Comparison of ENCODE assay signal across 24 cellular contexts in the genomic region with DNA sequence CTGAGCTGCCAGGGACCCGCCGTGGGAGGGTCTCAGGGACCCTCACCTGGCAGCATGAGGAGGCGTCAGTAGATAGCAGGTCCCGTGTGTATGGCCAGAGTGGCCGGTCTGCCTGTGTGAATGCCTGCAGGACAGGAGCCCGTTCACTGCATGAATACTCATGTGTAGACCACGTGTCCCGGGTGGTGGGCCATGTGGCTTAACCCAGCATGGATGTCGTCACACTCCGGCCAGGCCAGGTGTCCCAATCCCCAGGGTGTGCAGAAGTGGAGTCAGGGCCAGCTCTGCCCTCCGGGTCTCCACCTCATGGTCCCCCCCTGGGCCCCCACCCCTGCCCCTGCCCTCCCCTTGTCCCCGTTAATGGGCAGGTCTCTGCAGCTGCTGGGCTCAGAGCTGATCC. TPM values are rescaled to one million over a fixed set of nuclear protein-coding genes. Genes with fewer than 3 reads are reported as not detected.
DNase-seq lines count a peak whose midpoint lies in the region; FAIRE-seq and TF ChIP-seq lines count a peak whose summit lies in the region.
"Had no signal": no experiment of that assay in that cellular context is flagged by ENCODE, and none has a peak within 500 bp of the region (broad histone marks: within the 10 kb centered on the region; RNA-seq: fewer than 3 reads in every experiment).

No MANE protein-coding gene starts in this region.

- peak overlapping the region; percentile 94 for H3K4me2 ChIP-seq in BLaER1
- no peak overlapping the region for H3K4me2 ChIP-seq in H1 (ENCODE audit: insufficient read depth in 1 of 2, low read depth in 2 of 2, low read length in 2 of 2)
- H3K4me2 ChIP-seq: A549, GM23338 had no signal

- DNase-seq in GF-D8 (lab: John Stamatoyannopoulos, UW) (peak; percentile 33), SJCRH30 (peak; percentile 80), H1 (ENCODE audit: low read depth in 1 of 2, low spot score in 2 of 2) (no peak), NCI-H510A treated with DMSO at 0.1 percent for 48 hours (lab: John Stamatoyannopoulos, UW) (no peak), A172 (ENCODE audit: low spot score) (no peak), type B pancreatic cell (ENCODE audit: extremely low spot score, unreplicated experiment) (no peak)
- no peak for DNase-seq in activated T-helper 2 cell treated with anti-CD3 and anti-CD28 coated beads, Interferon-gamma antibody, Interleukin-2, Interleukin-4, amounts not matched to agents 10 μg/mL and 5 μg/mL and 100 μg/mL, durations not matched to agents 14 hours and 24 hours and 36 hours (ENCODE audit: low spot score)
- DNase-seq: AML-193; C1 segment of cervical spinal cord; CD4-positive, CD25-positive, alpha-beta regulatory T cell; CD8-positive, alpha-beta memory T cell; COR-L47; DMS 273 treated with DMSO at 0.1 percent for 48 hours; DMS53; DND-41; EL; H7; Karpas-422; KBM-7 had no signal

- H2BK12ac ChIP-seq in H1 (ENCODE audit: low read depth, low read length) = no peak overlapping the region

- no peak overlapping the region for H3K56ac ChIP-seq in H1 (replicated peaks; ENCODE audit: insufficient read length, low read depth, low read length)

- TF ChIP-seq RAD21 in H1 (IDR thresholded peaks at IDR 0.05 in 1 of 2, conservative IDR thresholded peaks at IDR 0.05 in 1 of 2; ENCODE audit: low read depth in 2 of 2, low read length in 2 of 2) = no peak

- no peak overlapping the region for H2BK15ac ChIP-seq in H1 (ENCODE audit: low read length)

- no peak overlapping the region for H2BK20ac ChIP-seq in H1 (ENCODE audit: low read length)

- H3K23ac ChIP-seq in H1 (ENCODE audit: insufficient read length) = no peak overlapping the region

- no peak overlapping the region for H3K14ac ChIP-seq in H1 (ENCODE audit: insufficient read length)

- no peak overlapping the region for H3K27ac Mint-ChIP-seq in activated T-helper 2 cell treated with anti-CD3 and anti-CD28 coated beads, Interferon-gamma antibody, Interleukin-2, Interleukin-4, amounts not matched to agents 10 μg/mL and 5 μg/mL and 100 μg/mL, durations not matched to agents 14 hours and 24 hours and 36 hours
- no peak overlapping the region for H3K27ac Mint-ChIP-seq in type B pancreatic cell
- H3K27ac Mint-ChIP-seq: CD4-positive, CD25-positive, alpha-beta regulatory T cell; CD8-positive, alpha-beta memory T cell; GM23338 had no signal

- H3K4me3 Mint-ChIP-seq in activated T-helper 2 cell treated with anti-CD3 and anti-CD28 coated beads, Interferon-gamma antibody, Interleukin-2, Interleukin-4, amounts not matched to agents 10 μg/mL and 5 μg/mL and 100 μg/mL, durations not matched to agents 14 hours and 24 hours and 36 hours (ENCODE audit: low read depth) = no peak overlapping the region
- no peak overlapping the region for H3K4me3 Mint-ChIP-seq in type B pancreatic cell
- H3K4me3 Mint-ChIP-seq: CD4-positive, CD25-positive, alpha-beta regulatory T cell; CD8-positive, alpha-beta memory T cell; GM23338 had no signal

- H3K9me3 Mint-ChIP-seq in activated T-helper 2 cell treated with anti-CD3 and anti-CD28 coated beads, Interferon-gamma antibody, Interleukin-2, Interleukin-4, amounts not matched to agents 10 μg/mL and 5 μg/mL and 100 μg/mL, durations not matched to agents 14 hours and 24 hours and 36 hours = no peaks in the 10 kb centered on the region
- H3K9me3 Mint-ChIP-seq in type B pancreatic cell = no peaks in the 10 kb centered on the region
- H3K9me3 Mint-ChIP-seq: CD4-positive, CD25-positive, alpha-beta regulatory T cell; CD8-positive, alpha-beta memory T cell; GM23338 had no signal

- TF ChIP-seq POLR2A in H1 (IDR thresholded peaks at IDR 0.05; ENCODE audit: control extremely low read depth in 1 of 2, low read depth in 2 of 2, low read length in 2 of 2) = no peak

- POLR2A ChIA-PET in H1 (lab: Charles Lee; ENCODE audit: partially characterized antibody) = interaction anchor here (1.0 kb wide), 1 partner anchor 18 kb away, joined by 3 read pairs; no protein-coding TSS in a partner anchor

- H4K91ac ChIP-seq in H1 (replicated peaks; ENCODE audit: insufficient read length, low read length) = no peak overlapping the region

- H3K4ac ChIP-seq in H1 (replicated peaks; ENCODE audit: insufficient read length, low read depth, low read length) = no peak overlapping the region

- TF ChIP-seq EP300 in H1 (IDR thresholded peaks at IDR 0.05; ENCODE audit: borderline replicate concordance in 1 of 2, low read depth in 2 of 2, low read length in 2 of 2) = no peak

- peaks cover 59% of the 10 kb centered on the region for H3K36me3 ChIP-seq in BLaER1
- H3K36me3 ChIP-seq in SJCRH30 = no peaks in the 10 kb centered on the region
- no peaks in the 10 kb centered on the region for H3K36me3 ChIP-seq in H1 (ENCODE audit: control insufficient read depth in 2 of 4, insufficient read depth in 4 of 4, low read length in 3 of 4)

- H2BK120ac ChIP-seq in H1 (replicated peaks; ENCODE audit: low read depth, low read length) = no peak overlapping the region

- H3K9me3 ChIP-seq in BLaER1 = no peaks in the 10 kb centered on the region
- H3K9me3 ChIP-seq in SJCRH30 (replicated peaks) = no peaks in the 10 kb centered on the region
- H3K9me3 ChIP-seq in H1 (ENCODE audit: insufficient read depth in 2 of 2, low read depth in 1 of 2, low read length in 1 of 2) = no peaks in the 10 kb centered on the region
- H3K9me3 ChIP-seq: A549 had no signal

- H4K20me1 ChIP-seq in BLaER1 = peaks cover 12% of the 10 kb centered on the region; the same call in 1 of the 2 replicates
- no peaks in the 10 kb centered on the region for H4K20me1 ChIP-seq in H1 (replicated peaks in 1 of 2; ENCODE audit: control insufficient read depth in 1 of 2, insufficient read depth in 2 of 2, low read length in 2 of 2)

- no peaks in the 10 kb centered on the region for H3K79me1 ChIP-seq in H1 (ENCODE audit: low read depth, low read length)

- H3K4me3 ChIP-seq in BLaER1 (peak overlapping the region; percentile 49; the same call in 1 of the 2 replicates), SJCRH30 (no peak overlapping the region), H1 (ENCODE audit: extremely low read depth in 1 of 4, insufficient read depth in 2 of 4, low read depth in 3 of 4, low read length in 4 of 4) (no peak overlapping the region)
- H3K4me3 ChIP-seq: A549, GM23338 had no signal

- no peaks in the 10 kb centered on the region for H3K36me3 Mint-ChIP-seq in activated T-helper 2 cell treated with anti-CD3 and anti-CD28 coated beads, Interferon-gamma antibody, Interleukin-2, Interleukin-4, amounts not matched to agents 10 μg/mL and 5 μg/mL and 100 μg/mL, durations not matched to agents 14 hours and 24 hours and 36 hours (ENCODE audit: low read depth)
- no peaks in the 10 kb centered on the region for H3K36me3 Mint-ChIP-seq in type B pancreatic cell
- H3K36me3 Mint-ChIP-seq: CD4-positive, CD25-positive, alpha-beta regulatory T cell; CD8-positive, alpha-beta memory T cell had no signal

- H3K27me3 Mint-ChIP-seq in activated T-helper 2 cell treated with anti-CD3 and anti-CD28 coated beads, Interferon-gamma antibody, Interleukin-2, Interleukin-4, amounts not matched to agents 10 μg/mL and 5 μg/mL and 100 μg/mL, durations not matched to agents 14 hours and 24 hours and 36 hours (ENCODE audit: low read depth) = no peaks in the 10 kb centered on the region
- no peaks in the 10 kb centered on the region for H3K27me3 Mint-ChIP-seq in type B pancreatic cell
- H3K27me3 Mint-ChIP-seq: CD4-positive, CD25-positive, alpha-beta regulatory T cell had no signal

- no peak for TF ChIP-seq CTCF in H1 (IDR thresholded peaks at IDR 0.05; ENCODE audit: control extremely low read depth in 1 of 3, insufficient read depth in 1 of 3, low read depth in 1 of 3, low read length in 3 of 3)
- no peak for TF ChIP-seq CTCF in type B pancreatic cell (conservative IDR thresholded peaks at IDR 0.05)

- peaks cover 5% of the 10 kb centered on the region for H3K4me1 Mint-ChIP-seq in activated T-helper 2 cell treated with anti-CD3 and anti-CD28 coated beads, Interferon-gamma antibody, Interleukin-2, Interleukin-4, amounts not matched to agents 10 μg/mL and 5 μg/mL and 100 μg/mL, durations not matched to agents 14 hours and 24 hours and 36 hours (ENCODE audit: low read depth)
- H3K4me1 Mint-ChIP-seq in type B pancreatic cell (ENCODE audit: unreplicated experiment) = no peaks in the 10 kb centered on the region

- H3K4me1 ChIP-seq in BLaER1 (peaks cover 95% of the 10 kb centered on the region), SJCRH30 (peaks cover 34% of the 10 kb centered on the region), H1 (replicated peaks in 1 of 4; ENCODE audit: control insufficient read depth in 3 of 4, insufficient read depth in 4 of 4, low read length in 3 of 4) (no peaks in the 10 kb centered on the region; a peak in 2 of 7 replicates)
- H3K4me1 ChIP-seq: A549 had no signal

- H3K27ac ChIP-seq in BLaER1 (peak overlapping the region; percentile 95), SJCRH30 (no peak overlapping the region; the same call in 1 of the 2 replicates), H1 (ENCODE audit: low read depth, low read length) (no peak overlapping the region; the same call in 1 of the 2 replicates)
- H3K27ac ChIP-seq: A549 had no signal

- H4K5ac ChIP-seq in H1 (ENCODE audit: insufficient read length, low read depth, low read length) = no peak overlapping the region

- no peaks in the 10 kb centered on the region for H3K23me2 ChIP-seq in H1 (ENCODE audit: low read depth, low read length)

- H4K8ac ChIP-seq in H1 (ENCODE audit: extremely low read depth, insufficient read depth, low read length) = no peak overlapping the region

- CTCF ChIA-PET in H1 (lab: Charles Lee; ENCODE audit: partially characterized antibody) = interaction anchor here (0.6 to 3.6 kb wide), 7 partner anchors 8 to 351 kb away, joined by 3 to 20 read pairs (median 4); no protein-coding TSS in a partner anchor

- no peak overlapping the region for H2BK5ac ChIP-seq in H1 (ENCODE audit: low read depth, low read length)

- H2AK5ac ChIP-seq in H1 (ENCODE audit: low read depth, low read length) = peak overlapping the region; percentile 39; the same call in 1 of the 2 replicates

- H3K79me2 ChIP-seq in H1 (ENCODE audit: control insufficient read depth in 1 of 2, insufficient read depth in 2 of 2, low read length in 2 of 2) = no peaks in the 10 kb centered on the region

- H3K18ac ChIP-seq in H1 (ENCODE audit: extremely low read depth, low read length) = no peak overlapping the region

- H3K9ac ChIP-seq in BLaER1 (peak overlapping the region; percentile 79), H1 (replicated peaks in 1 of 4; ENCODE audit: extremely low read depth in 1 of 4, low read depth in 3 of 4, low read length in 3 of 4) (no peak overlapping the region)

- intact Hi-C loops in activated T-helper 2 cell treated with anti-CD3 and anti-CD28 coated beads, Interferon-gamma antibody, Interleukin-2, Interleukin-4, amounts not matched to agents 10 μg/mL and 5 μg/mL and 100 μg/mL, durations not matched to agents 14 hours and 24 hours and 36 hours (cut with micrococcal nuclease) = no loop called here

- H2AFZ ChIP-seq in H1 (ENCODE audit: low read length) = no peak overlapping the region
- H2AFZ ChIP-seq: GM23338 had no signal

- WGBS in H1 (ENCODE audit: extremely low coverage in 1 of 2, insufficient coverage in 1 of 2, insufficient read length in 1 of 2, insufficient replicate concordance in 2 of 2, low coverage in 1 of 2, low lambda C conversion rate in 2 of 2, missing lambda C conversion rate in 1 of 2), 2 experiments = 95% methylated on average over 11 of the region's 12 CpGs; no CpG with 5 or more reads in 1 of the 2 experiments

- no peaks in the 10 kb centered on the region for H3K27me3 ChIP-seq in BLaER1
- no peaks in the 10 kb centered on the region for H3K27me3 ChIP-seq in SJCRH30
- H3K27me3 ChIP-seq in H1 (replicated peaks in 1 of 4; ENCODE audit: control insufficient read depth in 3 of 4, extremely low read depth in 1 of 4, insufficient read depth in 3 of 4, low read length in 3 of 4) = no peaks in the 10 kb centered on the region

- no peak for FAIRE-seq in H1 (lab: Jason Lieb, UNC)
- FAIRE-seq: A549, GM12892, GM18507 had no signal

RNA-seq across cellular contexts. Expression of a gene that starts 53.7 kb away (rescaled TPM):
- total RNA-seq in SJCRH30 (2014; rRNA removed; shearing (Covaris generic)) = 17.4 and 20.0 TPM in 2 replicates
- total RNA-seq in H1 (2021; fragmentation: NEBNext Ultra II Directional; extraction: Animal tissue kit (Norgen Biotek cat#: 25700)) = 0.58 and 0.71 TPM in 2 replicates
- 0.26 and 0.61 TPM in 2 replicates for polyA plus RNA-seq in H1 (2011; rRNA removed)
- 0.47 TPM for polyA plus RNA-seq in H1 (2011; cell fraction: cytosol; rRNA removed)
- polyA plus RNA-seq in H1 (2011; cell fraction: nucleus; rRNA removed) = 2.9 TPM
- polyA plus RNA-seq in H1 (2012, experiment 1 of 2) = 0.44 to 0.98 TPM (median 0.89 TPM) in 4 replicates
- 0.58 TPM for polyA plus RNA-seq in H1 (2012, experiment 2 of 2)
- polyA plus RNA-seq in H1 (2013, experiment 1 of 2) = 0.45 TPM
- 0.50 TPM for polyA plus RNA-seq in H1 (2013, experiment 2 of 2)
- polyA minus RNA-seq in H1 (2011; rRNA and poly(A)+ RNA removed) = 0.88 and 0.95 TPM in 2 replicates
- polyA minus RNA-seq in H1 (2011; cell fraction: cytosol; rRNA and poly(A)+ RNA removed) = 3.2 TPM
- polyA minus RNA-seq in H1 (2011; cell fraction: nucleus; rRNA and poly(A)+ RNA removed) = 1.3 TPM
- total RNA-seq in activated T-helper 2 cell treated with anti-CD3 and anti-CD28 coated beads, Interferon-gamma antibody, Interleukin-2, Interleukin-4, amounts not matched to agents 10 μg/mL and 5 μg/mL and 100 μg/mL, durations not matched to agents 14 hours and 24 hours and 36 hours = 0.90 and 0.91 TPM in 2 replicates
- total RNA-seq in A172 (2014; rRNA removed; shearing (Covaris generic)) = 0.95 and 2.0 TPM in 2 replicates
- total RNA-seq in type B pancreatic cell (ENCODE audit: low replicate concordance) = 23.0 and 74.3 TPM in 2 replicates
- total RNA-seq: CD8-positive, alpha-beta memory T cell had no signal
- polyA plus RNA-seq: CD4-positive, CD25-positive, alpha-beta regulatory T cell; CD8-positive, alpha-beta memory T cell had no signal

Comparison
In these comparisons a context has a peak if more than half of its experiments do, and no peak if none do; other contexts are left out.
1. DNase-seq: peak in GF-D8 (single experiment) and SJCRH30 (2 of 2); none in H1 (0 of 2), activated T-helper 2 cell treated with anti-CD3 and anti-CD28 coated beads, Interferon-gamma antibody, Interleukin-2, Interleukin-4, amounts not matched to agents 10 μg/mL and 5 μg/mL and 100 μg/mL, durations not matched to agents 14 hours and 24 hours and 36 hours (single experiment), NCI-H510A treated with DMSO at 0.1 percent for 48 hours (single experiment), A172 (single experiment) and type B pancreatic cell (single experiment).